Comparison of ENCODE assay signal across 9 cellular contexts in the genomic region with DNA sequence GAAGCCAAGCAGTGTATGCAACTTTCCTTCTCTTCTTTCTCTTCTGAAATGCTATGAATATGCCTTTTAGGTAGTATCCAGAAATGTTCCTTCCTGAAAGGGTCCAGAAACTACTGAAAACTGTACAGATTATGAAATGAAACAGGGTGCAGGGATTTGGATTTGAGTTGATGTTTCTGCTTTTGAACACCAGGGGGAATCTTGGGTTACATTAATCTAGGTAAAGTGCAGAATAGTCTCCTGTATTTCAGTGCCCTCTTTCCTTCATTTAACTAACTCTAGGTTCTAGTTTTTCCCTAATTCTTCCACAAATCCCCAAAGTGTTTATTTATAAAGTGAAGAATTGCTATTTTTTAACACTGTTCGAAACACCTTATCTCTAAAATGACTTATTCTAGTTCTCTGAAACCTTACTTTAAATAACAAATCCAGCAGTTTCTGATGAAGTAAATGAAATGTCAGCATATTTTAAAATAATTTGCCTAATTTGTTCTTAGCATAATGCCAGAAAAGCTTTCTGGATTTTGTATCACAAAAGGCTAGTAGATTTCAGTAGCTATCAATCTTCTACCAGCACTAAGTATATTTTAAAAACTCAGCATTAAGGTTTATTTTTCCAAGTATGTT.
DNase-seq lines count a peak whose midpoint lies in the region; ATAC-seq, FAIRE-seq and TF ChIP-seq lines count a peak whose summit lies in the region.
"Had no signal": no experiment of that assay in that cellular context is flagged by ENCODE, and none has a peak within 500 bp of the region (broad histone marks: within the 10 kb centered on the region; RNA-seq: fewer than 3 reads in every experiment).

No MANE protein-coding gene starts in this region.

- peak; percentile 58 for TF ChIP-seq CTCF in GM12873 (IDR thresholded peaks at IDR 0.05; ENCODE audit: insufficient read depth, low read depth, low read length, missing control alignments)

- peaks cover 4% of the 10 kb centered on the region; the same call in 1 of the 2 replicates for H3K36me3 ChIP-seq in SK-N-MC (ENCODE audit: insufficient read depth, low read length)
- H3K36me3 ChIP-seq: SJSA1 had no signal

- H3K4me3 ChIP-seq in SK-N-MC, result peak overlapping the region; percentile 43
- H3K4me3 ChIP-seq: SJSA1 had no signal

- DNase-seq in SK-N-MC (ENCODE audit: low read depth, low spot score) (no peak), foreskin melanocyte (no peak), hypothalamus (lab: John Stamatoyannopoulos, UW) (no peak), NCI-H146 (lab: John Stamatoyannopoulos, UW) (no peak)
- no peak for DNase-seq in activated naive CD4-positive, alpha-beta T cell treated with Interleukin-2 at 50 U/mL for 16 hours

- peak; percentile 59 for ATAC-seq in HG03175 (IDR thresholded peaks at IDR 0.05; ENCODE audit: unreplicated experiment)

- FAIRE-seq in islet of Langerhans (lab: Jason Lieb, UNC), result peak; percentile 17

- H3K9ac ChIP-seq in SK-N-MC (ENCODE audit: insufficient read length), result peak overlapping the region; percentile 43

- peak overlapping the region; percentile 85 for H3K27ac ChIP-seq in SK-N-MC
- H3K27ac ChIP-seq: SJSA1 had no signal

- H3K9me3 ChIP-seq in SK-N-MC (ENCODE audit: low read depth, low read length), result no peaks in the 10 kb centered on the region
- H3K9me3 ChIP-seq: SJSA1 had no signal
